41 cellular contexts compared by ENCODE assay signal in the genomic region with DNA sequence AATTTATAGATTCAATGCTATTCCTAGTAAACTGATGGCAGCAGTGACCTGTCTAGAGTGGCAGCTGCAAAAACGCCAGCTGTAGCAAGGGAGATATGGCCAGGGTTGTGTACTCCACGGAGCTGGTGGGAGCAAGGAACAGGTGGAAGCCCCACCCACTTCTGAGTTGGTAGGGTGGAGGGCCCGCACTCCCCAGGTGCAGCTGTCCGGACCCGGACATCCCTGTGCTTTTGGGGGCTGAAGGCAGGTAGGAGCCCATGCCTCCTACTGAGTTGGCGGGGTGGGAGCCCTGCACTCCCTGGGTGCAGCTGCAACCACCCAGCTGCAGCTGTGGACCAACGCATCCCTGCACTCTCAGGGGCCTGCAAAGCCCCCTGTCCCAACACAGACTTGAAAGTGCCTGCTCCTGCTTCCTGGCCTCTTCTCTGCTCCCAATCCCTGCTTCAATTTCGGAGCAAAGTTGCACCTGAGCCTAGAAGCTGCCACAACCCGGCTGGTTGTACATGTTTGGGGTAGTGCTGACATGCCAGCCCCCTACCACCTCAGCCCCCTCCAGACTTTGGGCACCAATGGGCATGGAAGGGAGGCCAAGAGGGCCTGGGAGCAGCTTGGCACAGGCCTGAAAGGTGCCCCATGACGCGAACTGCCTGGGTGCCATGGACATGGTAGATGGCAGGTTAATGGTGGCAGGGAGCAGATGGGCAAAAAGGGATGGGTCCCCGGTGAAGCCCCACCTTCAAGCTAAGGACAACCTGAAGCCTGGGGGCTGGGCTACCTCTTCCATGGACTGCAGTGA. TPM values are rescaled to one million over a fixed set of nuclear protein-coding genes. Genes with fewer than 3 reads are reported as not detected.
"Had no signal": no experiment of that assay in that cellular context is flagged by ENCODE, and none has a peak within 500 bp of the region (broad histone marks: within the 10 kb centered on the region; RNA-seq: fewer than 3 reads in every experiment).

No MANE protein-coding gene starts in this region.

- H3K27ac Mint-ChIP-seq: activated B cell treated with CpG ODN at 0.5 μM for 24 hours; activated CD4-positive, alpha-beta memory T cell treated with anti-CD3 and anti-CD28 coated beads for 36 hours; activated CD8-positive, alpha-beta memory T cell treated with anti-CD3 and anti-CD28 coated beads, Interleukin-2, amount 10 ng/mL, durations not matched to agents 7 days and 5 days; activated naive CD8-positive, alpha-beta T cell treated with anti-CD3 and anti-CD28 coated beads for 36 hours; activated T-cell treated with anti-CD3 and anti-CD28 coated beads, Interleukin-2, amount 50 U/mL, for 72 hours; activated T-helper 17 cell treated with anti-CD3 and anti-CD28 coated beads, Interleukin-2, amount 50 U/mL, for 72 hours had no signal

- H3K27ac ChIP-seq: cardiac muscle cell, KMS-11, PC-9, RWPE1, SJCRH30, VCaP had no signal

- DNase-seq: activated B cell treated with CpG ODN at 0.5 μM for 24 hours; activated CD4-positive, alpha-beta memory T cell treated with anti-CD3 and anti-CD28 coated beads for 36 hours; activated CD4-positive, alpha-beta T cell treated with anti-CD3 and anti-CD28 coated beads for 4 hours; activated CD4-positive, alpha-beta T cell treated with anti-CD3 and anti-CD28 coated beads, Interleukin-2, amount 50 U/mL, for 1 hour; activated CD4-positive, CD25-positive, alpha-beta regulatory T cell treated with anti-CD3 and anti-CD28 coated beads, Interleukin-2, amount 50 U/mL, for 72 hours; activated CD8-positive, alpha-beta memory T cell treated with anti-CD3 and anti-CD28 coated beads for 24 hours; activated CD8-positive, alpha-beta memory T cell treated with anti-CD3 and anti-CD28 coated beads, Interleukin-2, amount 10 ng/mL, durations not matched to agents 7 days and 5 days; activated effector memory CD4-positive, alpha-beta T cell treated with anti-CD3 and anti-CD28 coated beads, Interleukin-2, amount 50 U/mL, for 16 hours; activated naive CD4-positive, alpha-beta T cell; activated naive CD4-positive, alpha-beta T cell treated with anti-CD3 and anti-CD28 coated beads, Interleukin-2, amount 50 U/mL, for 16 hours; activated naive CD8-positive, alpha-beta T cell treated with anti-CD3 and anti-CD28 coated beads for 36 hours; activated T-cell treated with anti-CD3 and anti-CD28 coated beads, Interleukin-2, amount 50 U/mL, for 1 hour; activated T-cell treated with anti-CD3 and anti-CD28 coated beads, Interleukin-2, amount 50 U/mL, for 72 hours; amniotic stem cell; aorta; MM.1S; MV-4-11; NCI-H1092; NCI-H1436 treated with DMSO at 0.1 percent for 48 hours; NCI-H1694 treated with DMSO at 0.1 percent for 48 hours; NCI-H2029; NCI-H510A; NCI-H526; NCI-H748 treated with DMSO at 0.1 percent for 48 hours; NK-92 treated with Interleukin-12 subunit alpha and Interleukin-12 subunit beta, amount 100 ng/mL, for 24 hours; PC-9; SHP77; SJCRH30; SW 1271; T-helper 1 cell; T-helper 2 cell; T-helper 9 cell had no signal

- H3K27me3 ChIP-seq: cardiac muscle cell, SJCRH30 had no signal

- H3K9ac ChIP-seq: KMS-11 had no signal

- H3K4me1 ChIP-seq: SJCRH30 had no signal

- H3K4me1 Mint-ChIP-seq: activated B cell treated with CpG ODN at 0.5 μM for 24 hours; activated CD8-positive, alpha-beta memory T cell treated with anti-CD3 and anti-CD28 coated beads, Interleukin-2, amount 10 ng/mL, durations not matched to agents 7 days and 5 days; activated naive CD8-positive, alpha-beta T cell treated with anti-CD3 and anti-CD28 coated beads for 36 hours; activated T-helper 17 cell treated with anti-CD3 and anti-CD28 coated beads, Interleukin-2, amount 50 U/mL, for 72 hours had no signal

- H2AFZ ChIP-seq: PC-9 had no signal

- H3K36me3 ChIP-seq: cardiac muscle cell had no signal

- H3K4me3 Mint-ChIP-seq: activated B cell treated with CpG ODN at 0.5 μM for 24 hours; activated CD4-positive, alpha-beta memory T cell treated with anti-CD3 and anti-CD28 coated beads for 36 hours; activated CD8-positive, alpha-beta memory T cell treated with anti-CD3 and anti-CD28 coated beads, Interleukin-2, amount 10 ng/mL, durations not matched to agents 7 days and 5 days; activated naive CD8-positive, alpha-beta T cell treated with anti-CD3 and anti-CD28 coated beads for 36 hours; activated T-cell treated with anti-CD3 and anti-CD28 coated beads, Interleukin-2, amount 50 U/mL, for 72 hours; activated T-helper 17 cell treated with anti-CD3 and anti-CD28 coated beads, Interleukin-2, amount 50 U/mL, for 72 hours had no signal

- H3K36me3 Mint-ChIP-seq: activated CD4-positive, alpha-beta memory T cell treated with anti-CD3 and anti-CD28 coated beads for 36 hours; activated CD8-positive, alpha-beta memory T cell treated with anti-CD3 and anti-CD28 coated beads, Interleukin-2, amount 10 ng/mL, durations not matched to agents 7 days and 5 days; activated naive CD8-positive, alpha-beta T cell treated with anti-CD3 and anti-CD28 coated beads for 36 hours had no signal

- ATAC-seq: activated CD8-positive, alpha-beta memory T cell treated with anti-CD3 and anti-CD28 coated beads, Interleukin-2, amount 10 ng/mL, durations not matched to agents 7 days and 5 days; activated T-cell treated with anti-CD3 and anti-CD28 coated beads, Interleukin-2, amount 50 U/mL, for 72 hours; activated T-helper 17 cell treated with anti-CD3 and anti-CD28 coated beads, Interleukin-2, amount 50 U/mL, for 72 hours; SK-N-SH treated with all-trans-retinoic acid at 6 μM for 48 hours had no signal

- H3K4me2 ChIP-seq: KMS-11, PC-9 had no signal

- H3K27me3 Mint-ChIP-seq: activated B cell treated with CpG ODN at 0.5 μM for 24 hours; activated CD4-positive, alpha-beta memory T cell treated with anti-CD3 and anti-CD28 coated beads for 36 hours; activated CD8-positive, alpha-beta memory T cell treated with anti-CD3 and anti-CD28 coated beads, Interleukin-2, amount 10 ng/mL, durations not matched to agents 7 days and 5 days; activated naive CD8-positive, alpha-beta T cell treated with anti-CD3 and anti-CD28 coated beads for 36 hours had no signal

- H3K9me3 ChIP-seq: SJCRH30 had no signal

- FAIRE-seq: RCC 7860 had no signal

- H3K4me3 ChIP-seq: cardiac muscle cell, PC-9, SJCRH30 had no signal

RNA-seq across cellular contexts. Expression of a gene that starts 56.5 kb away (rescaled TPM):
- total RNA-seq: activated B cell treated with CpG ODN at 0.5 μM for 24 hours; activated CD4-positive, alpha-beta memory T cell treated with anti-CD3 and anti-CD28 coated beads for 36 hours; activated CD8-positive, alpha-beta memory T cell treated with anti-CD3 and anti-CD28 coated beads, Interleukin-2, amount 10 ng/mL, durations not matched to agents 7 days and 5 days; activated naive CD8-positive, alpha-beta T cell treated with anti-CD3 and anti-CD28 coated beads for 36 hours; activated T-cell treated with anti-CD3 and anti-CD28 coated beads, Interleukin-2, amount 50 U/mL, for 72 hours; activated T-helper 17 cell treated with anti-CD3 and anti-CD28 coated beads, Interleukin-2, amount 50 U/mL, for 72 hours; LHCN-M2; OCI-LY7; PC-9 had no signal
